ENCODE assay signal across 9 cellular contexts in the genomic region with DNA sequence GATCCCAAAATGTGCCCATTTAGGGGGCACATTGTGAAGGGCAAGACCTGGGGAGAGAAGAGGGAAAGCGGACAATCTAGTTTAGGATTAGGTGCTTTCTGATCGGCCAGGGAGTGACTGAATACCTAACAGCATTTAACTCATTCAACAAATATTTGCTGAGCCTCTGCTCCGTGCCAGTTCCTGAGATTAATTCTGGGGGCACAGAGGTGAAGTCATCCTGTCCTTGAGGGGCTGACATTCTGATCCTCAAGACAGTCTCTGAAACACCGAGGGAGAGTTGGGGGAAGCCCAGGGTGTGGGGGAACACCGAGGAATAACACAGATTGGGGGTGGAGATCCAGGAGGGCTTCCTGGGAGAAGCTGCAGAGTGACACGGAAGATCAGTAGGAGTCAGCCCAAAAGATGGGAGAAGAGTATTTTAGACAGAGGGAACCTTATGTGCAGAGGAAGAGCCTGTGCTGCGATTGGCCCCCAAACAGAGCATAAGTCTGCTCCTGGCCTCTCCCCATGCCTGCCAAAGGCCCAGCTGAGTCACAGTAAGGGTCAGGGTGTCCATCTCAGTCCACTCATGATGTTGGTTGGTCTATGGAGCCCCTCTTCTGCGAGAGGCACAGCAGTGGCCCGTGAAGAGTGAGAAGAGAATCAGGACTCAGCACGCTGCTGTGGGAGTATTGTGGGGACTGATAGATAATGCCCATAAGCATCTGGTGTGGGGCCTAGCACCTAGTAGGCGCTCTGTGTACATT.
DNase-seq lines count a peak whose midpoint lies in the region; ATAC-seq, FAIRE-seq and TF ChIP-seq lines count a peak whose summit lies in the region.
"Had no signal": no experiment of that assay in that cellular context is flagged by ENCODE, and none has a peak within 500 bp of the region (broad histone marks: within the 10 kb centered on the region; RNA-seq: fewer than 3 reads in every experiment).

No MANE protein-coding gene starts in this region.

- H3K9me3 ChIP-seq in PC-3 (ENCODE audit: low read length), result no peaks in the 10 kb centered on the region
- no peaks in the 10 kb centered on the region for H3K9me3 ChIP-seq in duodenal mucosa (ENCODE audit: control insufficient read depth in 1 of 2, low read length in 2 of 2)
- H3K9me3 ChIP-seq in thoracic aorta, result no peaks in the 10 kb centered on the region
- H3K9me3 ChIP-seq in small intestine (ENCODE audit: control insufficient read depth, low read depth), result no peaks in the 10 kb centered on the region

- CTCF ChIA-PET in PC-3 (lab: Charles Lee), result interaction anchor here (1.0 kb wide), 1 partner anchor 60 kb away, joined by 3 read pairs; a partner anchor contains a TSS

- H3K9me2 ChIP-seq in PC-3 (replicated peaks; ENCODE audit: low read length), result no peaks in the 10 kb centered on the region

- H3K27me3 ChIP-seq in PC-3 (ENCODE audit: low read length), result no peaks in the 10 kb centered on the region
- H3K27me3 ChIP-seq in duodenal mucosa (ENCODE audit: control insufficient read depth in 1 of 2, insufficient read depth in 2 of 2, low read length in 2 of 2), result peaks cover 7 to 9% of the 10 kb centered on the region in 2 donors
- H3K27me3 ChIP-seq in thoracic aorta (replicated peaks; ENCODE audit: insufficient read depth), result no peaks in the 10 kb centered on the region
- H3K27me3 ChIP-seq in small intestine (ENCODE audit: control insufficient read depth in 2 of 2, insufficient read depth in 2 of 2, low read length in 2 of 2), result no peaks in the 10 kb centered on the region

- no TSS peak for BruUV-seq in PC-3 (replicated peaks; lab: Mats Ljungman, UMichigan)

- H3K27ac ChIP-seq in PC-3 (ENCODE audit: low read length) (peak overlapping the region; percentile 82), duodenal mucosa (ENCODE audit: low read depth, low read length) (peak overlapping the region; percentile 85), thoracic aorta (peak overlapping the region; percentile 93 to 94), small intestine (ENCODE audit: low read depth in 1 of 2, low read length in 1 of 2) (peak overlapping the region in 1 of 2 donors; percentile 85)

- no peaks in the 10 kb centered on the region for H4K20me1 ChIP-seq in PC-3 (ENCODE audit: low read length)

- WGBS in lower leg skin, 2 donors, result 68 to 71% methylated on average over 11 of the region's 11 CpGs
- WGBS in small intestine, 3 donors, result 72 to 77% (median 74%) methylated on average over 11 of the region's 11 CpGs

- peak overlapping the region; percentile 81 for H3K4me3 ChIP-seq in PC-3 (ENCODE audit: low read length)
- peak overlapping the region; percentile 58 to 62 for H3K4me3 ChIP-seq in duodenal mucosa (ENCODE audit: low read depth in 1 of 2, low read length in 2 of 2)
- peak overlapping the region; percentile 40 for H3K4me3 ChIP-seq in lower leg skin (ENCODE audit: low read depth, poor library complexity, severe bottlenecking)
- peak overlapping the region; percentile 78 for H3K4me3 ChIP-seq in thoracic aorta
- peak overlapping the region in 1 of 2 donors; percentile 37 for H3K4me3 ChIP-seq in small intestine (ENCODE audit: low read depth in 1 of 2, low read length in 2 of 2)

- DNase-seq in PC-3, result peak; percentile 58
- peak in 1 of 2 donors; percentile 80 for DNase-seq in lower leg skin (ENCODE audit: low spot score in 2 of 2)
- DNase-seq in thoracic aorta (ENCODE audit: low spot score), result no peak
- no peak for DNase-seq in activated CD4-positive, alpha-beta T cell treated with anti-CD3 and anti-CD28 coated beads, Interleukin-2, amount 50 U/mL, for 4 hours
- DNase-seq in small intestine, result no peak
- DNase-seq: midbrain had no signal

- H3K9ac ChIP-seq in PC-3 (ENCODE audit: low read length) (peak overlapping the region; percentile 82), duodenal mucosa (ENCODE audit: low read depth in 1 of 2, low read length in 2 of 2) (peak overlapping the region; percentile 68 to 71)

- H3K79me2 ChIP-seq in PC-3 (ENCODE audit: low read length), result no peaks in the 10 kb centered on the region

- no peak for FAIRE-seq in small intestine (lab: Jason Lieb, UNC)

- peak; percentile 42 for ATAC-seq in PC-3
- no peak for ATAC-seq in thoracic aorta (ENCODE audit: insufficient number of reproducible peaks, low FRiP score, low read depth)
- no peak for ATAC-seq in GM19023 (IDR thresholded peaks at IDR 0.05; ENCODE audit: unreplicated experiment)
- ATAC-seq in GM19452 (IDR thresholded peaks at IDR 0.05; ENCODE audit: unreplicated experiment), result no peak

- no peak for TF ChIP-seq CTCF in PC-3 (conservative IDR thresholded peaks at IDR 0.05; ENCODE audit: low read depth, low read length)
- no peak for TF ChIP-seq CTCF in lower leg skin (IDR thresholded peaks at IDR 0.05)
- TF ChIP-seq CTCF in thoracic aorta (IDR thresholded peaks at IDR 0.05), result no peak

- H3K36me3 ChIP-seq in PC-3 (ENCODE audit: low read depth, low read length), result no peaks in the 10 kb centered on the region
- H3K36me3 ChIP-seq in duodenal mucosa (ENCODE audit: control insufficient read depth in 1 of 2, insufficient read depth in 2 of 2, low read length in 2 of 2), result no peaks in the 10 kb centered on the region
- H3K36me3 ChIP-seq in thoracic aorta, result no peaks in the 10 kb centered on the region
- H3K36me3 ChIP-seq in small intestine (ENCODE audit: control insufficient read depth in 2 of 2, insufficient read depth in 2 of 2, low read length in 2 of 2), result no peaks in the 10 kb centered on the region

- intact Hi-C loops in PC-3 (cut with micrococcal nuclease) (loop anchor here (2.0 kb wide), 1 partner anchor 51 kb away; no protein-coding TSS in a partner anchor), lower leg skin (cut with DNase I; ENCODE audit: low total_unique reads) (loop anchor here (5.0 kb wide), 1 partner anchor 48 kb away; no protein-coding TSS in a partner anchor)

- peak overlapping the region; percentile 98 for H3K4me2 ChIP-seq in PC-3 (ENCODE audit: low read length)

- no peaks in the 10 kb centered on the region for H3F3A ChIP-seq in PC-3 (ENCODE audit: low read length, unreplicated experiment)

- H3K4me1 ChIP-seq in PC-3 (ENCODE audit: insufficient read depth, low read length) (peaks cover 66% of the 10 kb centered on the region), duodenal mucosa (ENCODE audit: control insufficient read depth in 1 of 2, insufficient read depth in 2 of 2, low read length in 2 of 2) (peaks cover 42% of the 10 kb centered on the region in 2 donors), thoracic aorta (ENCODE audit: control insufficient read depth in 1 of 2, low read depth in 2 of 2) (peaks cover 49 to 78% of the 10 kb centered on the region in 2 donors), small intestine (ENCODE audit: control insufficient read depth in 2 of 2, insufficient read depth in 1 of 2, low read depth in 1 of 2, low read length in 1 of 2) (peaks cover 5% of the 10 kb centered on the region in 2 donors)

- POLR2A ChIA-PET in PC-3 (lab: Charles Lee; ENCODE audit: unreplicated experiment), result no interaction called here

- H2AFZ ChIP-seq in PC-3 (ENCODE audit: low read length), result peak overlapping the region; percentile 89

- no peak for TF ChIP-seq POLR2A in lower leg skin (IDR thresholded peaks at IDR 0.05)
